In genomic region chr7:116824449-116824848, GRCh38 we compare ENCODE assay signal across 25 cellular contexts.
"Had no signal": no experiment of that assay in that cellular context is flagged by ENCODE, and none has a peak within 500 bp of the region (broad histone marks: within the 10 kb centered on the region; RNA-seq: fewer than 3 reads in every experiment).

No MANE protein-coding gene starts in this region.

- DNase-seq: natural killer cell; occipital lobe; ovary; posterior cingulate gyrus; psoas muscle; right cardiac atrium; right lobe of liver; sigmoid colon; small intestine; stimulated activated CD4-positive, alpha-beta T cell treated with anti-CD3 and anti-CD28 coated beads, Interleukin-15, amount 100 ng/mL, for 24 hours; stimulated activated CD4-positive, alpha-beta T cell treated with anti-CD3 and anti-CD28 coated beads, Interleukin-2, amount 100 ng/mL, for 24 hours; stimulated activated CD4-positive, alpha-beta T cell treated with anti-CD3 and anti-CD28 coated beads, Interleukin-2, amount 100 ng/mL, for 48 hours; stimulated activated CD4-positive, alpha-beta T cell treated with anti-CD3 and anti-CD28 coated beads, Interleukin-4, amount 100 ng/mL, for 24 hours; stimulated activated naive B cell treated with anti-CD40 and anti-IgM and Interleukin-4, amounts not matched to agents 10 μg/mL and 1 μg/mL and 100 μg/mL, for 72 hours; stimulated activated naive CD4-positive, alpha-beta T cell treated with Interleukin-2 at 50 U/mL for 16 hours; stomach; thyroid gland; trophoblast cell; upper lobe of right lung; uterus had no signal

- H3K4me3 ChIP-seq: neural progenitor cell, ovary, psoas muscle, right lobe of liver, sigmoid colon, stomach, thoracic aorta, thyroid gland, tibial nerve, upper lobe of right lung, uterus had no signal

- ATAC-seq: natural killer cell; psoas muscle; right cardiac atrium; right lobe of liver; stimulated activated effector memory CD8-positive, alpha-beta T cell treated with anti-CD3 and anti-CD28 coated beads, Interleukin-12 subunit alpha, Interleukin-12 subunit beta, amount 100 ng/mL, for 72 hours; stimulated activated naive B cell treated with anti-CD40 and anti-IgM and Interleukin-4, amounts not matched to agents 10 μg/mL and 1 μg/mL and 100 μg/mL, for 72 hours; upper lobe of right lung had no signal

- H2AFZ ChIP-seq: neural progenitor cell, parathyroid adenoma had no signal

- H3K4me2 ChIP-seq: neural progenitor cell had no signal

- H3K79me2 ChIP-seq: parathyroid adenoma had no signal

- H3K27ac ChIP-seq: neural progenitor cell, ovary, parathyroid adenoma, psoas muscle, right lobe of liver, sigmoid colon, stomach, thoracic aorta, thyroid gland, tibial nerve, upper lobe of right lung, uterus had no signal

- H3K9ac ChIP-seq: neural progenitor cell, parathyroid adenoma had no signal

- H3K4me1 ChIP-seq: neural progenitor cell, parathyroid adenoma, psoas muscle, right lobe of liver, sigmoid colon, stomach, thyroid gland, tibial nerve, upper lobe of right lung, uterus had no signal

- H3K36me3 ChIP-seq: neural progenitor cell, ovary, right lobe of liver, sigmoid colon, stomach, thoracic aorta, thyroid gland, tibial nerve, upper lobe of right lung, uterus had no signal

- H3K9me3 ChIP-seq: ovary, psoas muscle, right lobe of liver, sigmoid colon, stomach, thoracic aorta, thyroid gland, tibial nerve, upper lobe of right lung had no signal

- H3K27me3 ChIP-seq: neural progenitor cell, ovary, right lobe of liver, sigmoid colon, stomach, thyroid gland, tibial nerve, upper lobe of right lung, uterus had no signal
